ENCODE assay signal across 20 cellular contexts in the genomic region with DNA sequence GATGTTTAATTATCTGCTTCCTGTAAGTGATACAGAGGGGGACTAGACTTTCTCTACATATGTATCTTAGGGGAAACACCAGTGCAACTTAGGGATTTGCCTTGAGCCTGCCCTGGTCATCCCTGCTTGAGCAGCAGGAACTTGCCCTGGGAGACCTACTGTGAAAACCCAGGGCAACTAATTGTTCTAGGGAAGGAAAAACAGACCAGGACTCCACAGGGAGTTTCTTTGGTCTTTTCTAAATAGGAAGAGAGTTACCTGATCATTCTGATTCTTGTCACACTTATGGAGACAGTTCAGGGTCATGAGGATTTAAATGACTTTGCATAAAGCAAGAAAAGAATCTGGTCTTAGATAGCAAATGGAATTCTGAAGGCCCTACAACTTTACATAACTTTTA.
DNase-seq lines count a peak whose midpoint lies in the region; ATAC-seq and TF ChIP-seq lines count a peak whose summit lies in the region.
"Had no signal": no experiment of that assay in that cellular context is flagged by ENCODE, and none has a peak within 500 bp of the region (broad histone marks: within the 10 kb centered on the region; RNA-seq: fewer than 3 reads in every experiment).

No MANE protein-coding gene starts in this region.

- H3K27ac Mint-ChIP-seq in neural progenitor cell = no peak overlapping the region

- DNase-seq in H7 (peak; percentile 39), NT2/D1 (ENCODE audit: low read depth, low spot score) (peak; percentile 42), iPS DF 19.7 (ENCODE audit: low read depth, low spot score) (peak; percentile 48), neural progenitor cell (ENCODE audit: low spot score) (peak; percentile 11), SIG-M5 (lab: John Stamatoyannopoulos, UW) (no peak), esophagus muscularis mucosa (ENCODE audit: extremely low spot score) (no peak), NCI-H2029 treated with DMSO at 0.1 percent for 48 hours (lab: John Stamatoyannopoulos, UW) (no peak)
- DNase-seq: DMS53, MG63, NCI-H1417, NCI-H1694 treated with DMSO at 0.1 percent for 48 hours, NCI-H446, NCI-H526, PC-3, SHP77, SW 1271 had no signal

- intact Hi-C loops in esophagus muscularis mucosa (cut with DNase I) = no loop called here

- peaks cover 12% of the 10 kb centered on the region for H3K4me1 Mint-ChIP-seq in neural progenitor cell

- H3K36me3 Mint-ChIP-seq in neural progenitor cell = peaks cover 64% of the 10 kb centered on the region

- ATAC-seq in HG03342 (IDR thresholded peaks at IDR 0.05; ENCODE audit: unreplicated experiment) = no peak
- ATAC-seq: K562, PC-3 had no signal

- no peak for TF ChIP-seq POLR2A in esophagus muscularis mucosa (IDR thresholded peaks at IDR 0.05; ENCODE audit: low read depth)

- peak overlapping the region; percentile 16 for H3K4me2 ChIP-seq in neural progenitor cell

- TF ChIP-seq CTCF in neural progenitor cell (IDR thresholded peaks at IDR 0.05) (no peak), esophagus muscularis mucosa (IDR thresholded peaks at IDR 0.05) (no peak)

- peaks cover 16% of the 10 kb centered on the region for H3F3A ChIP-seq in neural progenitor cell (ENCODE audit: low read depth)

- no peaks in the 10 kb centered on the region for H3K4me1 ChIP-seq in NT2/D1 (ENCODE audit: insufficient read depth, insufficient read length)
- H3K4me1 ChIP-seq in neural progenitor cell = peaks cover 14% of the 10 kb centered on the region
- no peaks in the 10 kb centered on the region for H3K4me1 ChIP-seq in esophagus muscularis mucosa

- H3K4me3 ChIP-seq in H7 (ENCODE audit: insufficient read depth, low read depth, low read length) (no peak overlapping the region), NT2/D1 (ENCODE audit: insufficient read length, low read depth) (no peak overlapping the region), neural progenitor cell (no peak overlapping the region), esophagus muscularis mucosa (no peak overlapping the region)
- H3K4me3 ChIP-seq: K562, MG63, SK-N-MC had no signal

- peaks cover 43% of the 10 kb centered on the region for H4K20me1 ChIP-seq in neural progenitor cell (ENCODE audit: low read depth)

- H3K79me2 ChIP-seq in neural progenitor cell (ENCODE audit: low read depth) = peaks cover 60% of the 10 kb centered on the region

- no peak overlapping the region for H3K4me3 Mint-ChIP-seq in neural progenitor cell

- H3K27ac ChIP-seq in neural progenitor cell (peak overlapping the region; percentile 21), esophagus muscularis mucosa (replicated peaks in 1 of 4) (no peak overlapping the region)
- H3K27ac ChIP-seq: C4-2B, SK-N-MC had no signal

- H3K9me3 ChIP-seq in NT2/D1 (ENCODE audit: insufficient read depth, low read length) (peaks cover 6% of the 10 kb centered on the region; the same call in 1 of the 2 replicates), neural progenitor cell (ENCODE audit: low read depth) (no peaks in the 10 kb centered on the region), esophagus muscularis mucosa (no peaks in the 10 kb centered on the region)

- H3K36me3 ChIP-seq in H7 (replicated peaks; ENCODE audit: control insufficient read depth, insufficient read depth, low read length) (no peaks in the 10 kb centered on the region), NT2/D1 (ENCODE audit: insufficient read depth, insufficient read length, low read length) (no peaks in the 10 kb centered on the region), neural progenitor cell (peaks cover 43% of the 10 kb centered on the region), esophagus muscularis mucosa (peaks cover 0 to 5% (median 0%) of the 10 kb centered on the region in 4 donors)

- H2AFZ ChIP-seq in neural progenitor cell (replicated peaks) = no peak overlapping the region

- H3K27me3 ChIP-seq in H7 (ENCODE audit: control insufficient read depth, insufficient read depth, low read length) (no peaks in the 10 kb centered on the region), NT2/D1 (ENCODE audit: insufficient read depth, insufficient read length) (no peaks in the 10 kb centered on the region), neural progenitor cell (no peaks in the 10 kb centered on the region), esophagus muscularis mucosa (no peaks in the 10 kb centered on the region)
- H3K27me3 ChIP-seq: MG63 had no signal

- H3K9ac ChIP-seq in NT2/D1 (ENCODE audit: insufficient read length, low read depth) (no peak overlapping the region), neural progenitor cell (no peak overlapping the region)

- no peaks in the 10 kb centered on the region for H3K27me3 Mint-ChIP-seq in neural progenitor cell (ENCODE audit: insufficient read depth, low read depth)

- peaks cover 31% of the 10 kb centered on the region for H3K9me3 Mint-ChIP-seq in neural progenitor cell

- TF ChIP-seq EP300 in esophagus muscularis mucosa (IDR thresholded peaks at IDR 0.05) = no peak

Comparison
In these comparisons a context has a peak if more than half of its experiments do, and no peak if none do; other contexts are left out.
1. DNase-seq: peak in H7 (single experiment), NT2/D1 (single experiment), iPS DF 19.7 (single experiment) and neural progenitor cell (single experiment); none in SIG-M5 (single experiment), esophagus muscularis mucosa (single experiment) and NCI-H2029 treated with DMSO at 0.1 percent for 48 hours (single experiment).